In genomic region chr7:157564518-157565177, GRCh38 we compare ENCODE assay signal across 17 cellular contexts.
A peak's percentile ranks its signal among the peaks of the same experiment; 100 is the strongest.
DNase-seq lines count a peak whose midpoint lies in the region; ATAC-seq and TF ChIP-seq lines count a peak whose summit lies in the region.
"Had no signal": no experiment of that assay in that cellular context is flagged by ENCODE, and none has a peak within 500 bp of the region (broad histone marks: within the 10 kb centered on the region; RNA-seq: fewer than 3 reads in every experiment).

No MANE protein-coding gene starts in this region.

- TSS peak; percentile 76 for BruUV-seq in HCT116 (replicated peaks; lab: Mats Ljungman, UMichigan)

- H3K36me3 ChIP-seq in HCT116 (ENCODE audit: control insufficient read depth in 1 of 2, insufficient read depth in 2 of 2, low read length in 2 of 2): no peaks in the 10 kb centered on the region
- H3K36me3 ChIP-seq: cardiac muscle cell had no signal

- H3K4me2 ChIP-seq in HCT116 (ENCODE audit: low read length): peak overlapping the region; percentile 82

- no peaks in the 10 kb centered on the region for H3K9me3 Mint-ChIP-seq in type B pancreatic cell
- H3K9me3 Mint-ChIP-seq in stimulated activated effector memory CD8-positive, alpha-beta T cell treated with anti-CD3 and anti-CD28 coated beads, Interleukin-12 subunit alpha, Interleukin-12 subunit beta, amount 100 ng/mL, for 72 hours: no peaks in the 10 kb centered on the region
- H3K9me3 Mint-ChIP-seq in activated CD4-positive, alpha-beta memory T cell treated with anti-CD3 and anti-CD28 coated beads for 36 hours: no peaks in the 10 kb centered on the region
- H3K9me3 Mint-ChIP-seq: activated naive CD8-positive, alpha-beta T cell treated with anti-CD3 and anti-CD28 coated beads, Interleukin-2, amount 10 ng/mL, durations not matched to agents 7 days and 5 days; activated T-cell treated with anti-CD3 and anti-CD28 coated beads, Interleukin-2, amount 50 U/mL, for 72 hours had no signal

- H4K20me1 ChIP-seq in HCT116 (ENCODE audit: insufficient read depth): no peaks in the 10 kb centered on the region

- RAD21 ChIA-PET in HCT116 (lab: Charles Lee; ENCODE audit: low non-redundant PET in 1 of 2, low total read pairs in 2 of 2, uncharacterized antibody in 2 of 2, unreplicated experiment in 2 of 2): no interaction called here

- no peaks in the 10 kb centered on the region for H3K9me2 ChIP-seq in HCT116 (ENCODE audit: insufficient read depth)

- TF ChIP-seq RAD21 in HCT116 (IDR thresholded peaks at IDR 0.05; ENCODE audit: low read depth): no peak

- CTCF ChIA-PET in HCT116 (lab: Charles Lee): no interaction called here
- CTCF ChIA-PET in activated CD4-positive, alpha-beta memory T cell treated with anti-CD3 and anti-CD28 coated beads for 36 hours (lab: Charles Lee): no interaction called here

- TF ChIP-seq POLR2A in HCT116 (IDR thresholded peaks at IDR 0.05; ENCODE audit: borderline replicate concordance, extremely low read depth, insufficient read depth, insufficient read length): no peak

- POLR2A ChIA-PET in HCT116 (lab: Charles Lee): no interaction called here
- POLR2A ChIA-PET in activated CD4-positive, alpha-beta memory T cell treated with anti-CD3 and anti-CD28 coated beads for 36 hours (lab: Charles Lee): no interaction called here

- TF ChIP-seq CTCF in HCT116 (IDR thresholded peaks at IDR 0.05 in 2 of 3, conservative IDR thresholded peaks at IDR 0.05 in 1 of 3; ENCODE audit: borderline replicate concordance in 1 of 3, insufficient read depth in 1 of 3, low read depth in 2 of 3, low read length in 2 of 3) (no peak), fibroblast of mammary gland (conservative IDR thresholded peaks at IDR 0.05; ENCODE audit: control insufficient read depth, insufficient read depth, low read depth, low read length) (no peak), type B pancreatic cell (conservative IDR thresholded peaks at IDR 0.05) (no peak)

- H3K27ac Mint-ChIP-seq in type B pancreatic cell: no peak overlapping the region
- H3K27ac Mint-ChIP-seq in stimulated activated effector memory CD8-positive, alpha-beta T cell treated with anti-CD3 and anti-CD28 coated beads, Interleukin-12 subunit alpha, Interleukin-12 subunit beta, amount 100 ng/mL, for 72 hours: no peak overlapping the region
- H3K27ac Mint-ChIP-seq in activated CD4-positive, alpha-beta memory T cell treated with anti-CD3 and anti-CD28 coated beads for 36 hours: no peak overlapping the region
- H3K27ac Mint-ChIP-seq: activated naive CD8-positive, alpha-beta T cell treated with anti-CD3 and anti-CD28 coated beads, Interleukin-2, amount 10 ng/mL, durations not matched to agents 7 days and 5 days; activated T-cell treated with anti-CD3 and anti-CD28 coated beads, Interleukin-2, amount 50 U/mL, for 72 hours; mesothelial cell of epicardium had no signal

- intact Hi-C loops in HCT116 (cut with micrococcal nuclease): loop anchor here (2.0 to 10.0 kb wide), 2 partner anchors 100 to 370 kb away; no protein-coding TSS in a partner anchor
- intact Hi-C loops in activated CD4-positive, alpha-beta memory T cell treated with anti-CD3 and anti-CD28 coated beads for 36 hours (cut with micrococcal nuclease): no loop called here

- peaks cover 23 to 28% of the 10 kb centered on the region in 2 experiments for H3K4me1 ChIP-seq in HCT116 (ENCODE audit: control insufficient read depth in 1 of 2, insufficient read depth in 2 of 2, low read length in 2 of 2)

- no peak overlapping the region for H3K4me3 Mint-ChIP-seq in type B pancreatic cell
- no peak overlapping the region for H3K4me3 Mint-ChIP-seq in stimulated activated effector memory CD8-positive, alpha-beta T cell treated with anti-CD3 and anti-CD28 coated beads, Interleukin-12 subunit alpha, Interleukin-12 subunit beta, amount 100 ng/mL, for 72 hours
- no peak overlapping the region for H3K4me3 Mint-ChIP-seq in activated CD4-positive, alpha-beta memory T cell treated with anti-CD3 and anti-CD28 coated beads for 36 hours
- H3K4me3 Mint-ChIP-seq: activated naive CD8-positive, alpha-beta T cell treated with anti-CD3 and anti-CD28 coated beads, Interleukin-2, amount 10 ng/mL, durations not matched to agents 7 days and 5 days; activated T-cell treated with anti-CD3 and anti-CD28 coated beads, Interleukin-2, amount 50 U/mL, for 72 hours; mesothelial cell of epicardium had no signal

- no peaks in the 10 kb centered on the region for H3K9me3 ChIP-seq in HCT116 (ENCODE audit: control insufficient read depth in 1 of 2, insufficient read depth in 1 of 2, low read depth in 1 of 2, low read length in 2 of 2)

- peaks cover 4% of the 10 kb centered on the region for H3K36me3 Mint-ChIP-seq in type B pancreatic cell
- H3K36me3 Mint-ChIP-seq in stimulated activated effector memory CD8-positive, alpha-beta T cell treated with anti-CD3 and anti-CD28 coated beads, Interleukin-12 subunit alpha, Interleukin-12 subunit beta, amount 100 ng/mL, for 72 hours: no peaks in the 10 kb centered on the region
- no peaks in the 10 kb centered on the region for H3K36me3 Mint-ChIP-seq in activated CD4-positive, alpha-beta memory T cell treated with anti-CD3 and anti-CD28 coated beads for 36 hours
- H3K36me3 Mint-ChIP-seq: mesothelial cell of epicardium had no signal

- H3K27me3 Mint-ChIP-seq in type B pancreatic cell: no peaks in the 10 kb centered on the region
- no peaks in the 10 kb centered on the region for H3K27me3 Mint-ChIP-seq in activated CD4-positive, alpha-beta memory T cell treated with anti-CD3 and anti-CD28 coated beads for 36 hours
- H3K27me3 Mint-ChIP-seq: activated naive CD8-positive, alpha-beta T cell treated with anti-CD3 and anti-CD28 coated beads, Interleukin-2, amount 10 ng/mL, durations not matched to agents 7 days and 5 days had no signal

- H2AFZ ChIP-seq in HCT116 (ENCODE audit: low read depth, low read length, poor library complexity, severe bottlenecking): no peak overlapping the region

- DNase-seq in A172 (ENCODE audit: low spot score): peak; percentile 98
- peak; percentile 97 for DNase-seq in HCT116 (ENCODE audit: low read depth, low spot score)
- DNase-seq in RPMI7951 (ENCODE audit: low read depth): peak; percentile 100
- peak; percentile 48 for DNase-seq in fibroblast of mammary gland (ENCODE audit: low read depth)
- no peak for DNase-seq in type B pancreatic cell (ENCODE audit: extremely low spot score, unreplicated experiment)
- DNase-seq in stimulated activated effector memory CD8-positive, alpha-beta T cell treated with anti-CD3 and anti-CD28 coated beads, Interleukin-12 subunit alpha, Interleukin-12 subunit beta, amount 100 ng/mL, for 72 hours (ENCODE audit: low spot score in 2 of 2): no peak
- no peak for DNase-seq in activated CD4-positive, alpha-beta memory T cell treated with anti-CD3 and anti-CD28 coated beads for 36 hours
- DNase-seq: activated CD4-positive, alpha-beta T cell treated with anti-CD3 and anti-CD28 coated beads, Interleukin-2, amount 50 U/mL, for 48 hours; activated naive CD8-positive, alpha-beta T cell treated with anti-CD3 and anti-CD28 coated beads, Interleukin-2, amount 10 ng/mL, durations not matched to agents 7 days and 5 days; activated T-cell treated with anti-CD3 and anti-CD28 coated beads, Interleukin-2, amount 50 U/mL, for 72 hours; hypothalamus; left cardiac atrium; NCI-H1105; retina had no signal

- peak overlapping the region; percentile 28 to 47; a peak in 3 of 4 replicates for H3K4me3 ChIP-seq in HCT116 (replicated peaks in 1 of 2; ENCODE audit: low read depth in 1 of 2, low read length in 2 of 2)
- no peak overlapping the region for H3K4me3 ChIP-seq in fibroblast of mammary gland (ENCODE audit: control insufficient read depth, low read depth, low read length)
- H3K4me3 ChIP-seq: cardiac muscle cell had no signal

- ATAC-seq in HCT116 (peak; percentile 90), HG02973 (IDR thresholded peaks at IDR 0.05; ENCODE audit: unreplicated experiment) (no peak)
- no peak for ATAC-seq in stimulated activated effector memory CD8-positive, alpha-beta T cell treated with anti-CD3 and anti-CD28 coated beads, Interleukin-12 subunit alpha, Interleukin-12 subunit beta, amount 100 ng/mL, for 72 hours
- ATAC-seq: activated T-cell treated with anti-CD3 and anti-CD28 coated beads, Interleukin-2, amount 50 U/mL, for 72 hours; left cardiac atrium had no signal

- H3K27ac ChIP-seq in HCT116 (ENCODE audit: low read depth, low read length): peak overlapping the region; percentile 73
- H3K27ac ChIP-seq: cardiac muscle cell had no signal

- no peaks in the 10 kb centered on the region for H3K27me3 ChIP-seq in HCT116 (ENCODE audit: insufficient read depth, low read length)
- H3K27me3 ChIP-seq: cardiac muscle cell had no signal

- H3K9ac ChIP-seq in HCT116 (ENCODE audit: low read length): peak overlapping the region; percentile 39

- no peaks in the 10 kb centered on the region for H3K79me2 ChIP-seq in HCT116 (ENCODE audit: insufficient read depth, low read length)

- H3K4me1 Mint-ChIP-seq in type B pancreatic cell (ENCODE audit: unreplicated experiment): peaks cover 18% of the 10 kb centered on the region
- H3K4me1 Mint-ChIP-seq in stimulated activated effector memory CD8-positive, alpha-beta T cell treated with anti-CD3 and anti-CD28 coated beads, Interleukin-12 subunit alpha, Interleukin-12 subunit beta, amount 100 ng/mL, for 72 hours: peaks cover 13% of the 10 kb centered on the region
- peaks cover 20% of the 10 kb centered on the region for H3K4me1 Mint-ChIP-seq in activated CD4-positive, alpha-beta memory T cell treated with anti-CD3 and anti-CD28 coated beads for 36 hours (ENCODE audit: low read depth)

TF ChIP-seq in HCT116, 20 proteins besides CTCF, POLR2A, EP300 and RAD21 (continues in another document):
- no peak for TF ChIP-seq ZBTB33 (IDR thresholded peaks at IDR 0.05; ENCODE audit: extremely low read depth, insufficient replicate concordance, low read length)
- TF ChIP-seq EZH2 (IDR thresholded peaks at IDR 0.05): no peak
- no peak for TF ChIP-seq ZNF274 (IDR thresholded peaks at IDR 0.05; ENCODE audit: low read depth, low read length)
- peak; percentile 95 for TF ChIP-seq SP1 (IDR thresholded peaks at IDR 0.05; ENCODE audit: low read depth)
- peak; percentile 78 for TF ChIP-seq SRF (IDR thresholded peaks at IDR 0.05; ENCODE audit: low read depth)
- TF ChIP-seq SIN3A (IDR thresholded peaks at IDR 0.05; ENCODE audit: low read depth): peak; percentile 87

Comparison
In these comparisons a context has a peak if more than half of its experiments do, and no peak if none do; other contexts are left out.
1. DNase-seq: peak in A172 (single experiment), HCT116 (single experiment), RPMI7951 (single experiment) and fibroblast of mammary gland (single experiment); none in type B pancreatic cell (single experiment), stimulated activated effector memory CD8-positive, alpha-beta T cell treated with anti-CD3 and anti-CD28 coated beads, Interleukin-12 subunit alpha, Interleukin-12 subunit beta, amount 100 ng/mL, for 72 hours (0 of 2) and activated CD4-positive, alpha-beta memory T cell treated with anti-CD3 and anti-CD28 coated beads for 36 hours (single experiment).